Comparison of ENCODE assay signal across 1 cellular context in genomic region chr10:131980757-131981428, GRCh38.
A peak's percentile ranks its signal among the peaks of the same experiment; 100 is the strongest.
TF ChIP-seq lines count a peak whose summit lies in the region.

No MANE protein-coding gene starts in this region.

TF ChIP-seq in HepG2, 621 proteins besides CTCF, POLR2A, EP300 and RAD21 (continued from another document and continues in another):
- TF ChIP-seq GLMP (CRISPR knock-in tag; IDR thresholded peaks at IDR 0.05; ENCODE audit: borderline replicate concordance) (no peak), PAXIP1 (CRISPR knock-in tag; conservative IDR thresholded peaks at IDR 0.05) (0 out of 2 replicates have a peak, but pooled peaks have one; percentile 23), SALL1 (CRISPR knock-in tag; IDR thresholded peaks at IDR 0.05) (peak; percentile 42), HOXA9 (CRISPR knock-in tag; IDR thresholded peaks at IDR 0.05; ENCODE audit: borderline replicate concordance) (no peak), TRIM24 (CRISPR knock-in tag; IDR thresholded peaks at IDR 0.05) (no peak), TARDBP (CRISPR knock-in tag; IDR thresholded peaks at IDR 0.05) (no peak), ZUFSP (CRISPR knock-in tag; IDR thresholded peaks at IDR 0.05; ENCODE audit: borderline replicate concordance) (no peak), ZNF101 (CRISPR knock-in tag; IDR thresholded peaks at IDR 0.05; ENCODE audit: borderline replicate concordance, low read depth) (no peak), ZBTB1 (CRISPR knock-in tag; IDR thresholded peaks at IDR 0.05; ENCODE audit: borderline replicate concordance) (no peak), ZNF501 (CRISPR knock-in tag; IDR thresholded peaks at IDR 0.05) (peak; percentile 74), MLXIP (CRISPR knock-in tag; IDR thresholded peaks at IDR 0.05; ENCODE audit: borderline replicate concordance) (no peak), TFDP1 (CRISPR knock-in tag; IDR thresholded peaks at IDR 0.05; ENCODE audit: borderline replicate concordance) (no peak), GATAD2A (CRISPR knock-in tag; IDR thresholded peaks at IDR 0.05) (peak; percentile 33; the same call in 1 of the 2 replicates), ZSCAN20 (CRISPR knock-in tag; IDR thresholded peaks at IDR 0.05; ENCODE audit: borderline replicate concordance) (no peak), ZNF337 (CRISPR knock-in tag; IDR thresholded peaks at IDR 0.05; ENCODE audit: borderline replicate concordance, low read depth) (0 out of 2 replicates have a peak, but pooled peaks have one; percentile 12), RNF2 (conservative IDR thresholded peaks at IDR 0.05; ENCODE audit: low read depth) (no peak), NCOA1 (CRISPR knock-in tag; IDR thresholded peaks at IDR 0.05) (peak; percentile 90), AFF4 (CRISPR knock-in tag; IDR thresholded peaks at IDR 0.05) (no peak), ELF3 (CRISPR knock-in tag; IDR thresholded peaks at IDR 0.05) (0 out of 2 replicates have a peak, but pooled peaks have one; percentile 7), JARID2 (CRISPR knock-in tag; IDR thresholded peaks at IDR 0.05; ENCODE audit: insufficient replicate concordance) (no peak), HMGXB4 (CRISPR knock-in tag; IDR thresholded peaks at IDR 0.05; ENCODE audit: borderline replicate concordance in 1 of 2, low read depth in 1 of 2) (0 out of 4 replicates have a peak, but pooled peaks have one; percentile 26 to 59), NRL (CRISPR knock-in tag; IDR thresholded peaks at IDR 0.05; ENCODE audit: borderline replicate concordance) (peak; percentile 19; the same call in 1 of the 2 replicates), MXD1 (CRISPR knock-in tag; IDR thresholded peaks at IDR 0.05) (no peak), SMAD9 (CRISPR knock-in tag; IDR thresholded peaks at IDR 0.05) (no peak), NR2F6 (IDR thresholded peaks at IDR 0.05) (no peak), NR2F6 (CRISPR knock-in tag; IDR thresholded peaks at IDR 0.05) (peak; percentile 41; the same call in 1 of the 2 replicates), MED8 (CRISPR knock-in tag; IDR thresholded peaks at IDR 0.05; ENCODE audit: insufficient replicate concordance) (no peak), NCOA2 (CRISPR knock-in tag; IDR thresholded peaks at IDR 0.05) (no peak), BCL6 (CRISPR knock-in tag; IDR thresholded peaks at IDR 0.05) (peak; percentile 13; the same call in 1 of the 2 replicates), ARID4A (CRISPR knock-in tag; IDR thresholded peaks at IDR 0.05; ENCODE audit: borderline replicate concordance) (peak; percentile 51; the same call in 1 of the 2 replicates), SCMH1 (CRISPR knock-in tag; IDR thresholded peaks at IDR 0.05; ENCODE audit: borderline replicate concordance) (no peak), RBFOX2 (IDR thresholded peaks at IDR 0.05; ENCODE audit: low read depth, low read length) (peak; percentile 67; the same call in 1 of the 2 replicates), WIZ (CRISPR knock-in tag; IDR thresholded peaks at IDR 0.05) (peak; percentile 31; the same call in 1 of the 2 replicates), ZMYM4 (CRISPR knock-in tag; IDR thresholded peaks at IDR 0.05) (no peak), ZFX (CRISPR knock-in tag; IDR thresholded peaks at IDR 0.05; ENCODE audit: low read depth) (no peak), AKAP8 (CRISPR knock-in tag; IDR thresholded peaks at IDR 0.05) (peak; percentile 67; the same call in 1 of the 2 replicates)
